Comparison of ENCODE assay signal across 17 cellular contexts in the genomic region with DNA sequence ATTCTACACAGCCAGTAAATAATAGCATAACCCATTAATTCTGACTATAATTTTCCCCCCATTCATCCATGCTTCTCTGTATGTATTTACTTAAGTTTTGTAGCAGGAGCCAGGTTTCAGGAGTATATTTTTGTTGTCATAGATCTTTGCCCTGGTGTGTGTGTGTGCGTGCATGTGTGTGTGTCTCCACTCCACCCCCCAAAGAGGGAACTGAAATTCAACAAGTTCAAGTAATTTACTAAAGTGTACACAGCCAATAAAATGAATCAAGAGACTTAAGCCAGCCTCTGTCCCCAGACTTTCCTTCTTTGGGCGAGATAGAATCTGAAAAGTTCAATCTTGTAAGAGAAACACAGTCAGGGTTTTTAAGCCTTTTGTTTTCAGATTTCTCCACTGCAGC.
DNase-seq lines count a peak whose midpoint lies in the region; ATAC-seq and TF ChIP-seq lines count a peak whose summit lies in the region.
"Had no signal": no experiment of that assay in that cellular context is flagged by ENCODE, and none has a peak within 500 bp of the region (broad histone marks: within the 10 kb centered on the region; RNA-seq: fewer than 3 reads in every experiment).

No MANE protein-coding gene starts in this region.

- no peak overlapping the region for H2BK15ac ChIP-seq in mesenchymal stem cell (ENCODE audit: low read depth, poor library complexity, severe bottlenecking)

- no peaks in the 10 kb centered on the region for H4K20me1 ChIP-seq in GM23338 (replicated peaks; ENCODE audit: insufficient read depth)
- no peaks in the 10 kb centered on the region for H4K20me1 ChIP-seq in smooth muscle cell (ENCODE audit: low read depth)

- H3K79me1 ChIP-seq in mesenchymal stem cell (replicated peaks; ENCODE audit: low read length, poor library complexity, severe bottlenecking) = no peaks in the 10 kb centered on the region

- H3K9ac ChIP-seq in smooth muscle cell (ENCODE audit: low read depth) (no peak overlapping the region), mesenchymal stem cell (ENCODE audit: low read length) (no peak overlapping the region)

- no peak overlapping the region for H2BK120ac ChIP-seq in mesenchymal stem cell (ENCODE audit: low read depth, low read length)

- H3K4me3 ChIP-seq in GM23338 (no peak overlapping the region), smooth muscle cell (no peak overlapping the region), mesenchymal stem cell (ENCODE audit: insufficient read depth in 1 of 2, low read depth in 1 of 2, low read length in 2 of 2) (no peak overlapping the region)
- H3K4me3 ChIP-seq: SJCRH30 had no signal

- no peaks in the 10 kb centered on the region for H3K36me3 Mint-ChIP-seq in GM23338 (ENCODE audit: low read depth)

- H2AFZ ChIP-seq in GM23338 = 0 out of 2 replicates have a peak overlapping the region, but pooled peaks have one; percentile 38
- H2AFZ ChIP-seq in smooth muscle cell (ENCODE audit: low read depth) = peak overlapping the region; percentile 76
- H2AFZ ChIP-seq in mesenchymal stem cell (ENCODE audit: low read depth, low read length) = no peak overlapping the region

- H3K27ac Mint-ChIP-seq in GM23338 = no peak overlapping the region

- no peaks in the 10 kb centered on the region for H3K36me3 ChIP-seq in GM23338 (ENCODE audit: insufficient read depth)
- no peaks in the 10 kb centered on the region for H3K36me3 ChIP-seq in smooth muscle cell (ENCODE audit: low read depth)
- H3K36me3 ChIP-seq in mesenchymal stem cell (ENCODE audit: control insufficient read depth in 1 of 2, insufficient read depth in 2 of 2, low read depth in 1 of 2, low read length in 2 of 2) = no peaks in the 10 kb centered on the region
- H3K36me3 ChIP-seq: SJCRH30 had no signal

- no peak overlapping the region for H3K4ac ChIP-seq in mesenchymal stem cell (ENCODE audit: low read depth in 1 of 2, low read length in 2 of 2)

- no peak overlapping the region for H3K14ac ChIP-seq in mesenchymal stem cell (ENCODE audit: low read length in 2 of 2)

- H2BK5ac ChIP-seq in mesenchymal stem cell (ENCODE audit: low read depth, low read length, poor library complexity, severe bottlenecking) = no peak overlapping the region

- H4K91ac ChIP-seq in mesenchymal stem cell (ENCODE audit: low read length) = no peak overlapping the region

- ATAC-seq in GM23338 (no peak), GM18909 (IDR thresholded peaks at IDR 0.05; ENCODE audit: poor library complexity, unreplicated experiment) (no peak), GM18519 (IDR thresholded peaks at IDR 0.05; ENCODE audit: low FRiP score, unreplicated experiment) (no peak)
- ATAC-seq: HCT116 had no signal

- H4K8ac ChIP-seq in mesenchymal stem cell (ENCODE audit: low read length) = no peak overlapping the region

- no peaks in the 10 kb centered on the region for H3K79me2 ChIP-seq in GM23338 (replicated peaks; ENCODE audit: insufficient read depth)
- H3K79me2 ChIP-seq in smooth muscle cell (ENCODE audit: low read depth) = no peaks in the 10 kb centered on the region

- no peak overlapping the region for H2BK12ac ChIP-seq in mesenchymal stem cell (ENCODE audit: low read length in 2 of 2)

- no peak overlapping the region for H3K4me3 Mint-ChIP-seq in GM23338

- H3K18ac ChIP-seq in mesenchymal stem cell (ENCODE audit: low read depth in 1 of 2, low read length in 2 of 2) = no peak overlapping the region

- H3K27me3 Mint-ChIP-seq in GM23338 (ENCODE audit: insufficient read depth, low read depth, poor library complexity) = peaks cover 5% of the 10 kb centered on the region

- no peaks in the 10 kb centered on the region for H3K9me2 ChIP-seq in GM23338 (ENCODE audit: insufficient read depth)

- H3K27me3 ChIP-seq in GM23338 (ENCODE audit: insufficient read depth) (no peaks in the 10 kb centered on the region), smooth muscle cell (ENCODE audit: low read depth) (no peaks in the 10 kb centered on the region), mesenchymal stem cell (ENCODE audit: control insufficient read depth in 1 of 2, insufficient read depth in 1 of 2, low read length in 2 of 2) (no peaks in the 10 kb centered on the region)
- H3K27me3 ChIP-seq: SJCRH30 had no signal

- H3K9me3 Mint-ChIP-seq in GM23338 = peaks cover 7% of the 10 kb centered on the region

- no peak overlapping the region for H2AK5ac ChIP-seq in mesenchymal stem cell (ENCODE audit: low read length, severe bottlenecking)

- no peaks in the 10 kb centered on the region for H3K4me1 Mint-ChIP-seq in GM23338

- H3K4me2 ChIP-seq in GM23338 = no peak overlapping the region
- peak overlapping the region; percentile 18 for H3K4me2 ChIP-seq in smooth muscle cell
- H3K4me2 ChIP-seq in mesenchymal stem cell (ENCODE audit: low read length, poor library complexity, severe bottlenecking) = no peak overlapping the region

- no peak for TF ChIP-seq CTCF in GM23338 (conservative IDR thresholded peaks at IDR 0.05; ENCODE audit: low read depth in 2 of 2)
- TF ChIP-seq CTCF in smooth muscle cell (IDR thresholded peaks at IDR 0.05; ENCODE audit: borderline replicate concordance, insufficient read depth, poor library complexity, severe bottlenecking) = no peak

- WGBS in smooth muscle cell (ENCODE audit: low lambda C conversion rate) = 65% methylated on average over 2 of the region's 2 CpGs
- WGBS in mesenchymal stem cell = 85% methylated on average over 1 of the region's 2 CpGs

- DNase-seq in NCI-H748 (lab: John Stamatoyannopoulos, UW; ENCODE audit: unreplicated experiment) (peak; percentile 21), NCI-H748 treated with DMSO at 0.1 percent for 48 hours (lab: John Stamatoyannopoulos, UW) (no peak), GM23338 (ENCODE audit: low spot score) (no peak), islet precursor cell (peak; percentile 13), smooth muscle cell (lab: John Stamatoyannopoulos, UW; ENCODE audit: unreplicated experiment) (no peak), mesenchymal stem cell (no peak)
- DNase-seq: 8988T, DMS79 treated with DMSO at 0.1 percent for 48 hours, GOT3, MM.1S, NCI-H1694 treated with DMSO at 0.1 percent for 48 hours, NCI-H2107, NCI-H510A, SJCRH30 had no signal

- H3K23ac ChIP-seq in mesenchymal stem cell (ENCODE audit: low read length in 2 of 2) = no peak overlapping the region

- no peaks in the 10 kb centered on the region for H3K4me1 ChIP-seq in GM23338 (ENCODE audit: insufficient read depth)
- peaks cover 6% of the 10 kb centered on the region for H3K4me1 ChIP-seq in smooth muscle cell (ENCODE audit: low read depth)
- no peaks in the 10 kb centered on the region for H3K4me1 ChIP-seq in mesenchymal stem cell (ENCODE audit: control insufficient read depth, insufficient read depth, low read depth, low read length)
- H3K4me1 ChIP-seq: SJCRH30 had no signal

- H3F3A ChIP-seq in GM23338 (replicated peaks; ENCODE audit: low read depth) (no peaks in the 10 kb centered on the region), smooth muscle cell (ENCODE audit: low read depth) (no peaks in the 10 kb centered on the region)

- H3K27ac ChIP-seq in GM23338 (ENCODE audit: low read depth) (no peak overlapping the region), smooth muscle cell (ENCODE audit: low read depth) (no peak overlapping the region), mesenchymal stem cell (ENCODE audit: low read length, poor library complexity, severe bottlenecking) (no peak overlapping the region)
- H3K27ac ChIP-seq: SJCRH30 had no signal

- H3K9me3 ChIP-seq in smooth muscle cell (replicated peaks; ENCODE audit: low read depth) (no peaks in the 10 kb centered on the region), mesenchymal stem cell (ENCODE audit: control insufficient read depth, low read length) (peaks cover 17% of the 10 kb centered on the region)
- H3K9me3 ChIP-seq: SJCRH30 had no signal

TF ChIP-seq in GM23338, 12 proteins besides CTCF, POLR2A, EP300 and RAD21 (continues in another document):
- TF ChIP-seq ZNF114 (CRISPR knock-in tag; IDR thresholded peaks at IDR 0.05) (no peak), CREB1 (CRISPR knock-in tag; IDR thresholded peaks at IDR 0.05; ENCODE audit: low read depth) (no peak), EZH2 (IDR thresholded peaks at IDR 0.05; ENCODE audit: low read depth, unreplicated experiment) (no peak)
- TF ChIP-seq, protein P1, sequence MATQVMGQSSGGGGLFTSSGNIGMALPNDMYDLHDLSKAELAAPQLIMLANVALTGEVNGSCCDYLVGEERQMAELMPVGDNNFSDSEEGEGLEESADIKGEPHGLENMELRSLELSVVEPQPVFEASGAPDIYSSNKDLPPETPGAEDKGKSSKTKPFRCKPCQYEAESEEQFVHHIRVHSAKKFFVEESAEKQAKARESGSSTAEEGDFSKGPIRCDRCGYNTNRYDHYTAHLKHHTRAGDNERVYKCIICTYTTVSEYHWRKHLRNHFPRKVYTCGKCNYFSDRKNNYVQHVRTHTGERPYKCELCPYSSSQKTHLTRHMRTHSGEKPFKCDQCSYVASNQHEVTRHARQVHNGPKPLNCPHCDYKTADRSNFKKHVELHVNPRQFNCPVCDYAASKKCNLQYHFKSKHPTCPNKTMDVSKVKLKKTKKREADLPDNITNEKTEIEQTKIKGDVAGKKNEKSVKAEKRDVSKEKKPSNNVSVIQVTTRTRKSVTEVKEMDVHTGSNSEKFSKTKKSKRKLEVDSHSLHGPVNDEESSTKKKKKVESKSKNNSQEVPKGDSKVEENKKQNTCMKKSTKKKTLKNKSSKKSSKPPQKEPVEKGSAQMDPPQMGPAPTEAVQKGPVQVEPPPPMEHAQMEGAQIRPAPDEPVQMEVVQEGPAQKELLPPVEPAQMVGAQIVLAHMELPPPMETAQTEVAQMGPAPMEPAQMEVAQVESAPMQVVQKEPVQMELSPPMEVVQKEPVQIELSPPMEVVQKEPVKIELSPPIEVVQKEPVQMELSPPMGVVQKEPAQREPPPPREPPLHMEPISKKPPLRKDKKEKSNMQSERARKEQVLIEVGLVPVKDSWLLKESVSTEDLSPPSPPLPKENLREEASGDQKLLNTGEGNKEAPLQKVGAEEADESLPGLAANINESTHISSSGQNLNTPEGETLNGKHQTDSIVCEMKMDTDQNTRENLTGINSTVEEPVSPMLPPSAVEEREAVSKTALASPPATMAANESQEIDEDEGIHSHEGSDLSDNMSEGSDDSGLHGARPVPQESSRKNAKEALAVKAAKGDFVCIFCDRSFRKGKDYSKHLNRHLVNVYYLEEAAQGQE (IDR thresholded peaks at IDR 0.05; ENCODE audit: unreplicated experiment) = no peak

Comparison
In these comparisons a context has a peak if more than half of its experiments do, and no peak if none do; other contexts are left out.
1. DNase-seq: peak in NCI-H748 (single experiment) and islet precursor cell (single experiment); none in NCI-H748 treated with DMSO at 0.1 percent for 48 hours (single experiment), GM23338 (single experiment), smooth muscle cell (single experiment) and mesenchymal stem cell (single experiment).